Comparison of ENCODE assay signal across 8 cellular contexts in genomic region chr7:116211913-116212596, GRCh38. TPM values are rescaled to one million over a fixed set of nuclear protein-coding genes. Genes with fewer than 3 reads are reported as not detected.
DNase-seq lines count a peak whose midpoint lies in the region; ATAC-seq and TF ChIP-seq lines count a peak whose summit lies in the region.

No MANE protein-coding gene starts in this region.

- intact Hi-C loops in Right ventricle myocardium superior (cut with DNase I) (no loop called here), lower lobe of right lung (cut with DNase I) (no loop called here)

- no peak overlapping the region for H3K27ac ChIP-seq in cardiac muscle cell
- peak overlapping the region; percentile 97 for H3K27ac ChIP-seq in lower lobe of right lung
- H3K27ac ChIP-seq in upper lobe of left lung = peak overlapping the region; percentile 94 to 99 (median 95)

- peak overlapping the region; percentile 84 for H3K9ac ChIP-seq in adipocyte (ENCODE audit: low read length)

- H3K4me1 ChIP-seq in cardiac muscle cell (ENCODE audit: low read depth) (no peaks in the 10 kb centered on the region), adipocyte (ENCODE audit: control insufficient read depth, insufficient read depth, low read length) (peaks cover 30% of the 10 kb centered on the region), lower lobe of right lung (peaks cover 41% of the 10 kb centered on the region), upper lobe of left lung (peaks cover 8 to 47% (median 22%) of the 10 kb centered on the region in 4 donors)

- 37 to 41% methylated on average over 7 of the region's 7 CpGs for WGBS in upper lobe of left lung, 2 donors

- no peak for TF ChIP-seq EP300 in upper lobe of left lung (IDR thresholded peaks at IDR 0.05)

- H3K9me3 ChIP-seq in cardiac muscle cell (ENCODE audit: low read depth) = no peaks in the 10 kb centered on the region
- H3K9me3 ChIP-seq in adipocyte (ENCODE audit: control insufficient read depth, low read length) = no peaks in the 10 kb centered on the region
- no peaks in the 10 kb centered on the region for H3K9me3 ChIP-seq in lower lobe of right lung
- no peaks in the 10 kb centered on the region for H3K9me3 ChIP-seq in upper lobe of left lung

- TF ChIP-seq POLR2A in upper lobe of left lung (IDR thresholded peaks at IDR 0.05) = no peak

- H3K27me3 ChIP-seq in cardiac muscle cell (peaks cover 12% of the 10 kb centered on the region), adipocyte (replicated peaks; ENCODE audit: control insufficient read depth, insufficient read depth, low read length) (no peaks in the 10 kb centered on the region), lower lobe of right lung (ENCODE audit: low read depth) (no peaks in the 10 kb centered on the region), upper lobe of left lung (no peaks in the 10 kb centered on the region)

- ATAC-seq in Right ventricle myocardium superior (ENCODE audit: poor library complexity) (no peak), lower lobe of right lung (no peak), upper lobe of left lung (ENCODE audit: low FRiP score in 2 of 2) (no peak), HG03175 (IDR thresholded peaks at IDR 0.05; ENCODE audit: unreplicated experiment) (no peak), GM19467 (IDR thresholded peaks at IDR 0.05; ENCODE audit: unreplicated experiment) (no peak)

- peak overlapping the region; percentile 55 for H3K4me3 ChIP-seq in cardiac muscle cell
- peak overlapping the region; percentile 81 for H3K4me3 ChIP-seq in adipocyte (ENCODE audit: low read length)
- peak overlapping the region; percentile 73 for H3K4me3 ChIP-seq in lower lobe of right lung
- peak overlapping the region in 3 of 4 donors; percentile 72 to 90 (median 76) for H3K4me3 ChIP-seq in upper lobe of left lung

- TF ChIP-seq CTCF in cardiac muscle cell (IDR thresholded peaks at IDR 0.05; ENCODE audit: low read depth, low read length) = no peak
- no peak for TF ChIP-seq CTCF in lower lobe of right lung (IDR thresholded peaks at IDR 0.05)
- no peak for TF ChIP-seq CTCF in upper lobe of left lung (IDR thresholded peaks at IDR 0.05)

- H3K36me3 ChIP-seq in cardiac muscle cell (no peaks in the 10 kb centered on the region), adipocyte (ENCODE audit: control insufficient read depth, insufficient read depth, low read length, severe bottlenecking) (no peaks in the 10 kb centered on the region), lower lobe of right lung (no peaks in the 10 kb centered on the region), upper lobe of left lung (no peaks in the 10 kb centered on the region)

- DNase-seq in cardiac muscle cell (ENCODE audit: low read depth in 1 of 2, low spot score in 1 of 2) (peak in 1 of 2 donors; percentile 57), Right ventricle myocardium superior (no peak), adipocyte (ENCODE audit: low read depth) (no peak), lower lobe of right lung (no peak), upper lobe of left lung (no peak), NCI-H446 (lab: John Stamatoyannopoulos, UW) (no peak)

RNA-seq across cellular contexts. Expression of gene TES, which starts 1.7 kb away (rescaled TPM):
- total RNA-seq in cardiac muscle cell (13.4 and 31.3 TPM in 2 replicates), Right ventricle myocardium superior (19.0 TPM), lower lobe of right lung (74.5 TPM), upper lobe of left lung (100 to 1,000 TPM in 2 of 6 donors, 10 to 100 TPM in 4; 58.0 to 159 (median 87.1) TPM)
- polyA plus RNA-seq in cardiac muscle cell = 17.0 and 29.1 TPM in 2 replicates
